Comparison of ENCODE assay signal across 12 cellular contexts in the genomic region with DNA sequence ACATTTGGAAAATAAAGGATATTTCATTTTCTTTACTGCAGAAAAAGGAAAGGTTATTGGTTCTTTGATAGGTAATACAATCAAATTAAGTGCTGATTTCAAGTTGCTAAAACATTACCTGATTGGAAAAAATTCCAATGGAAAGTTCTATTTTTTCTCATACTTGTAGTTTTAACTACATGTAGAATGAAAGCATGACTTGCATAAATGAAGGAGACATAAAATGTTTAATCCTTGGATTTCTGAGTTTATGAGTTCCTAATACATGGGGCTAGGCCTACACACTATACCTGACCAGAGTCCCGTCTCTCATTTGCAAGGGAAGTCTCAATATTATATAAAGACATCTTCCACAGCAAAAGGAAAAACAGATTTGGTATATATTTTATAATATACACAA. TPM values are rescaled to one million over a fixed set of nuclear protein-coding genes. Genes with fewer than 3 reads are reported as not detected.
"Had no signal": no experiment of that assay in that cellular context is flagged by ENCODE, and none has a peak within 500 bp of the region (broad histone marks: within the 10 kb centered on the region; RNA-seq: fewer than 3 reads in every experiment).

No MANE protein-coding gene starts in this region.

- ATAC-seq: GM23338, HCT116 had no signal

- FAIRE-seq: H1, H54 had no signal

- H2AFZ ChIP-seq: GM23248, GM23338 had no signal

- H3K4me1 ChIP-seq: HAP-1 had no signal

- H3K27ac ChIP-seq: GM23248 had no signal

- H3K9me3 ChIP-seq: HAP-1 had no signal

- DNase-seq: GM23248, GOT3, H7, H9, HCEC 1CT, HFFc6 had no signal

- H3K4me3 ChIP-seq: GM23248, GM23338, HAP-1 had no signal

- H3K36me3 ChIP-seq: HAP-1 had no signal

- H3K9ac ChIP-seq: GM23248 had no signal

- H3K4me2 ChIP-seq: GM23338 had no signal

RNA-seq across cellular contexts. Expression of a gene that starts 5.2 kb away (rescaled TPM):
- total RNA-seq: GM23248, GM23338, H1, H4, H7, H9, HFFc6 had no signal
- polyA plus RNA-seq: GM23248, GM23338, H1 had no signal
